ENCODE assay signal across 22 cellular contexts in the genomic region with DNA sequence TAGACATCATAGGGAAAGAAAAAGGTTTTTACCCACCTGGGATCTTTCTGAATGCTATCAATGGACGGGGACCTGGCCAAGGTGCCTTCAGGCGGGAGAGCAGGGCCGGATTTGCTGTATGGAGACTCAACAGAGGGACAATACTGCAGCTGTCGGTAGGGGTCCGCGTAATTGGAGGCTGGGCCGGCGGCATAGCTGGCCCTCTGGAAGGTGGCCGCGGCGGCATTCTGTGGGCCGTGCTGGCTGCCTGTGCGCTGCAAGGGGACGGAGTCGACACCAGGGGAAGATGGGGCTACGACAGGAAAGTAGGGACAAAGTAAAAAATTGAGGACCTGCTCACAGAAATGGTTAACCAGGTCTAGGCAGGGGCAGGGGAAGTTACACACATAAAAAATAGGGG.
"Had no signal": no experiment of that assay in that cellular context is flagged by ENCODE, and none has a peak within 500 bp of the region (broad histone marks: within the 10 kb centered on the region; RNA-seq: fewer than 3 reads in every experiment).

No MANE protein-coding gene starts in this region.

- DNase-seq: activated CD4-positive, alpha-beta memory T cell treated with anti-CD3 and anti-CD28 coated beads for 36 hours; activated CD4-positive, alpha-beta T cell treated with anti-CD3 and anti-CD28 coated beads, Interleukin-2, amount 10 ng/mL, durations not matched to agents 24 days and 14 days; activated CD8-positive, alpha-beta memory T cell treated with anti-CD3 and anti-CD28 coated beads, Interleukin-2, amount 50 U/mL, for 48 hours; activated gamma-delta T cell; activated naive CD4-positive, alpha-beta T cell treated with anti-CD3 and anti-CD28 coated beads, Interleukin-2, amount 10 ng/mL, durations not matched to agents 7 days and 5 days; activated naive CD8-positive, alpha-beta T cell treated with anti-CD3 and anti-CD28 coated beads, Interleukin-2, amount 10 ng/mL, durations not matched to agents 7 days and 5 days; activated T-cell treated with anti-CD3 and anti-CD28 coated beads, Interleukin-2, amount 50 U/mL, for 24 hours; cortex of kidney; foreskin keratinocyte; left lung; lower lobe of right lung; mesenchymal stem cell; natural killer cell; right cardiac atrium; stimulated activated CD4-positive, alpha-beta T cell treated with anti-CD3 and anti-CD28 coated beads, Interleukin-2, amount 100 ng/mL, for 48 hours; stimulated activated naive CD4-positive, alpha-beta T cell treated with Interleukin-2 at 50 U/mL for 16 hours; T-helper 9 cell had no signal

- H3K27me3 ChIP-seq: ascending aorta, cardiac muscle cell, esophagus muscularis mucosa, foreskin keratinocyte, left lung, tibial nerve had no signal

- H3K4me1 ChIP-seq: ascending aorta, esophagus muscularis mucosa, foreskin keratinocyte, left lung, lower lobe of right lung, tibial nerve had no signal

- H3K9me3 ChIP-seq: ascending aorta, esophagus muscularis mucosa, left lung, lower lobe of right lung, tibial nerve had no signal

- H3K4me3 ChIP-seq: ascending aorta, cardiac muscle cell, esophagus muscularis mucosa, left lung, lower lobe of right lung, tibial nerve had no signal

- H3K36me3 ChIP-seq: ascending aorta, cardiac muscle cell, esophagus muscularis mucosa, left lung, lower lobe of right lung, tibial nerve had no signal

- H3K27ac ChIP-seq: ascending aorta, cardiac muscle cell, esophagus muscularis mucosa, foreskin keratinocyte, left lung, lower lobe of right lung, tibial nerve, VCaP had no signal
